9 cellular contexts compared by ENCODE assay signal in the genomic region with DNA sequence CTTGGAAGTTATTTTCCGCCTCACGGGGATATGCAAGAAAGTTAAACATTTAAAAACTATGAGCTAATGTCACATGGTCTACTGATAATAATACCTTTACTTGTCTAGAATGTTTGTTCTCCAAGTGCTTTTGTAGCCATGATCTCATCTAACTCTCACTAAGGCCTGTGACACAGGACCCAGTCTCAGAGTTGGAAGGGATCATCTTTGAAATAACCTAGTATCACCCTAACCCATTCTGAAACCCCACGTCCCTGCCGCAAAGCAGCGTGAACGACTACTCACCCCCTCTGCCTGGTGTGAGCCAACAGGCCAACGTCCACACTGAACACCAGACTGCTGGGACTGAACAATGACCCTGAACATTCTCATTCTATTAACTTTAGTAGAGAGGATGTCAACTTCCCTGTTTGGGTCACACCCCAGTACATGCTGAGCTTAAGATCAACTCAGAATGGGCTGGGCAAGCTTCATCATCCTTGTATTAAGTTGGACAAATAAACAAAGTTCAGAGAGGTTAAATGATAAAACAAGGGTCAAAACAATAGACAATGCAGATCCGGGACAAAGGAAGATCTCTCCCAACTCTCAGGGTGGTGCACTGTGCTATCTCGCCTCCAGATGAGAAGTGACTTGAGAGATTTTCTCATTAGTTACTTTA. TPM values are rescaled to one million over a fixed set of nuclear protein-coding genes. Genes with fewer than 3 reads are reported as not detected.
DNase-seq lines count a peak whose midpoint lies in the region; ATAC-seq, FAIRE-seq and TF ChIP-seq lines count a peak whose summit lies in the region.
"Had no signal": no experiment of that assay in that cellular context is flagged by ENCODE, and none has a peak within 500 bp of the region (broad histone marks: within the 10 kb centered on the region; RNA-seq: fewer than 3 reads in every experiment).

No MANE protein-coding gene starts in this region.

- peak overlapping the region; percentile 65 for H3K4me3 Mint-ChIP-seq in MCF 10A (ENCODE audit: unreplicated experiment)
- H3K4me3 Mint-ChIP-seq in activated CD8-positive, alpha-beta memory T cell treated with anti-CD3 and anti-CD28 coated beads, Interleukin-2, amount 10 ng/mL, durations not matched to agents 7 days and 5 days: no peak overlapping the region
- H3K4me3 Mint-ChIP-seq in activated CD4-positive, alpha-beta T cell treated with anti-CD3 and anti-CD28 coated beads, Interleukin-2, amount 10 ng/mL, durations not matched to agents 24 days and 14 days: no peak overlapping the region
- H3K4me3 Mint-ChIP-seq: central memory CD8-positive, alpha-beta T cell had no signal

- H4K20me1 ChIP-seq in SK-N-SH (ENCODE audit: insufficient read depth) (no peaks in the 10 kb centered on the region), HepG2 (ENCODE audit: insufficient read depth, low read length) (no peaks in the 10 kb centered on the region)

- POLR2A ChIA-PET in SK-N-SH (lab: Yijun Ruan, JAX) (interaction anchor here (1.8 kb wide), 1 partner anchor 15 kb away, joined by 3 read pairs; no protein-coding TSS in a partner anchor), MCF 10A (lab: Yijun Ruan, JAX) (interaction anchor here (0.8 to 5.3 kb wide), 32 partner anchors 13 to 249 kb away, joined by 3 to 106 read pairs (median 16); a partner anchor contains a TSS), HepG2 (lab: Yijun Ruan, JAX) (interaction anchor here (0.8 to 10.2 kb wide), 28 partner anchors 8 to 699 kb away, joined by 3 to 312 read pairs (median 8); a partner anchor contains a TSS)

- DNase-seq in SK-N-SH: no peak
- peak; percentile 30 for DNase-seq in MCF 10A (ENCODE audit: unreplicated experiment)
- DNase-seq in HepG2 (ENCODE audit: low spot score): peak; percentile 95
- no peak for DNase-seq in thyroid gland
- DNase-seq in activated CD8-positive, alpha-beta memory T cell treated with anti-CD3 and anti-CD28 coated beads, Interleukin-2, amount 10 ng/mL, durations not matched to agents 7 days and 5 days: no peak
- DNase-seq in activated CD4-positive, alpha-beta T cell treated with anti-CD3 and anti-CD28 coated beads, Interleukin-2, amount 10 ng/mL, durations not matched to agents 24 days and 14 days: no peak
- no peak for DNase-seq in lower leg skin (ENCODE audit: low spot score in 2 of 2)

- no peaks in the 10 kb centered on the region for H3K9me2 ChIP-seq in SK-N-SH

- no peaks in the 10 kb centered on the region for H3K27me3 ChIP-seq in SK-N-SH (ENCODE audit: insufficient read depth)
- no peaks in the 10 kb centered on the region; a peak in 1 of 5 replicates for H3K27me3 ChIP-seq in HepG2 (ENCODE audit: control insufficient read depth in 1 of 2, insufficient read depth in 2 of 2, low read length in 2 of 2)
- H3K27me3 ChIP-seq in thyroid gland: no peaks in the 10 kb centered on the region

- TF ChIP-seq CTCF in SK-N-SH (IDR thresholded peaks at IDR 0.05) (no peak), MCF 10A (IDR thresholded peaks at IDR 0.05; ENCODE audit: unreplicated experiment) (no peak), HepG2 (CRISPR knock-in tag; IDR thresholded peaks at IDR 0.05) (no peak), thyroid gland (IDR thresholded peaks at IDR 0.05) (no peak), lower leg skin (IDR thresholded peaks at IDR 0.05) (no peak)

- no peaks in the 10 kb centered on the region for H3K9me3 Mint-ChIP-seq in MCF 10A (ENCODE audit: unreplicated experiment)
- H3K9me3 Mint-ChIP-seq in activated CD8-positive, alpha-beta memory T cell treated with anti-CD3 and anti-CD28 coated beads, Interleukin-2, amount 10 ng/mL, durations not matched to agents 7 days and 5 days (ENCODE audit: low read depth): no peaks in the 10 kb centered on the region
- no peaks in the 10 kb centered on the region for H3K9me3 Mint-ChIP-seq in activated CD4-positive, alpha-beta T cell treated with anti-CD3 and anti-CD28 coated beads, Interleukin-2, amount 10 ng/mL, durations not matched to agents 24 days and 14 days
- H3K9me3 Mint-ChIP-seq: central memory CD8-positive, alpha-beta T cell had no signal

- peak overlapping the region; percentile 99 for H3K27ac Mint-ChIP-seq in MCF 10A (ENCODE audit: low read depth, unreplicated experiment)
- no peak overlapping the region for H3K27ac Mint-ChIP-seq in activated CD8-positive, alpha-beta memory T cell treated with anti-CD3 and anti-CD28 coated beads, Interleukin-2, amount 10 ng/mL, durations not matched to agents 7 days and 5 days
- no peak overlapping the region for H3K27ac Mint-ChIP-seq in activated CD4-positive, alpha-beta T cell treated with anti-CD3 and anti-CD28 coated beads, Interleukin-2, amount 10 ng/mL, durations not matched to agents 24 days and 14 days

- H3K36me3 ChIP-seq in SK-N-SH (replicated peaks in 1 of 2; ENCODE audit: control insufficient read depth in 1 of 2, insufficient read depth in 2 of 2, low read length in 1 of 2) (peaks cover 0 to 14% of the 10 kb centered on the region in 2 experiments), HepG2 (replicated peaks in 1 of 2; ENCODE audit: control insufficient read depth in 1 of 2, insufficient read depth in 2 of 2, low read length in 2 of 2) (peaks cover 6 to 28% of the 10 kb centered on the region in 2 experiments), thyroid gland (no peaks in the 10 kb centered on the region)

- H3K27ac ChIP-seq in SK-N-SH (ENCODE audit: low read depth in 2 of 2, low read length in 1 of 2) (peak overlapping the region; percentile 92 to 99), HepG2 (ENCODE audit: extremely low read length, insufficient read depth, low read length) (peak overlapping the region; percentile 99), thyroid gland (peak overlapping the region; percentile 77 to 90 (median 84))

- H3K4me2 ChIP-seq in SK-N-SH (peak overlapping the region; percentile 70; the same call in 1 of the 2 replicates), HepG2 (ENCODE audit: low read depth, low read length) (peak overlapping the region; percentile 96)

- TF ChIP-seq POLR2A in HepG2 (IDR thresholded peaks at IDR 0.05; ENCODE audit: insufficient read depth in 1 of 2, low read depth in 2 of 2, low read length in 2 of 2) (peak; percentile 93 to 97), thyroid gland (IDR thresholded peaks at IDR 0.05) (no peak), lower leg skin (IDR thresholded peaks at IDR 0.05) (no peak)

- peaks cover 45% of the 10 kb centered on the region for H3K4me1 Mint-ChIP-seq in MCF 10A (ENCODE audit: insufficient read depth, unreplicated experiment)
- H3K4me1 Mint-ChIP-seq in activated CD8-positive, alpha-beta memory T cell treated with anti-CD3 and anti-CD28 coated beads, Interleukin-2, amount 10 ng/mL, durations not matched to agents 7 days and 5 days: peaks cover 23% of the 10 kb centered on the region
- peaks cover 19% of the 10 kb centered on the region for H3K4me1 Mint-ChIP-seq in activated CD4-positive, alpha-beta T cell treated with anti-CD3 and anti-CD28 coated beads, Interleukin-2, amount 10 ng/mL, durations not matched to agents 24 days and 14 days

- no TSS peak for BruUV-seq in MCF 10A (replicated peaks; lab: Mats Ljungman, UMichigan)
- BruUV-seq in HepG2 (replicated peaks; lab: Mats Ljungman, UMichigan): TSS peak; percentile 90

- peaks cover 25% of the 10 kb centered on the region for H3K36me3 Mint-ChIP-seq in MCF 10A (ENCODE audit: insufficient read depth, unreplicated experiment)
- peaks cover 8% of the 10 kb centered on the region for H3K36me3 Mint-ChIP-seq in activated CD8-positive, alpha-beta memory T cell treated with anti-CD3 and anti-CD28 coated beads, Interleukin-2, amount 10 ng/mL, durations not matched to agents 7 days and 5 days
- H3K36me3 Mint-ChIP-seq in activated CD4-positive, alpha-beta T cell treated with anti-CD3 and anti-CD28 coated beads, Interleukin-2, amount 10 ng/mL, durations not matched to agents 24 days and 14 days (ENCODE audit: low read depth): peaks cover 23% of the 10 kb centered on the region

- peaks cover 33% of the 10 kb centered on the region for H3F3A ChIP-seq in SK-N-SH (replicated peaks; ENCODE audit: insufficient read depth)

- H3K4me1 ChIP-seq in SK-N-SH (ENCODE audit: control insufficient read depth in 1 of 2, insufficient read depth in 2 of 2, low read depth in 1 of 2, low read length in 1 of 2) (peaks cover 22 to 44% of the 10 kb centered on the region in 2 experiments), HepG2 (ENCODE audit: insufficient read depth, low read length) (peaks cover 76% of the 10 kb centered on the region), thyroid gland (peaks cover 40 to 57% of the 10 kb centered on the region in 2 donors)

- H3K4me3 ChIP-seq in SK-N-SH (ENCODE audit: low read depth in 2 of 2, low read length in 1 of 2) (peak overlapping the region in 1 of 2 experiments; percentile 25; a peak in 2 of 4 replicates), HepG2 (replicated peaks in 1 of 3; ENCODE audit: insufficient read depth in 1 of 3, low read depth in 2 of 3, low read length in 3 of 3) (peak overlapping the region; percentile 46 to 62 (median 55)), thyroid gland (replicated peaks in 1 of 3) (no peak overlapping the region), lower leg skin (ENCODE audit: low read depth, poor library complexity, severe bottlenecking) (no peak overlapping the region)

- peak overlapping the region; percentile 36; the same call in 1 of the 2 replicates for H2AFZ ChIP-seq in SK-N-SH (ENCODE audit: low read depth)
- no peak overlapping the region for H2AFZ ChIP-seq in HepG2 (ENCODE audit: low read length)

- ATAC-seq in SK-N-SH treated with all-trans-retinoic acid at 6 μM for 48 hours: no peak; the same call in 1 of the 3 replicates
- ATAC-seq in HepG2: peak; percentile 83
- ATAC-seq in activated CD8-positive, alpha-beta memory T cell treated with anti-CD3 and anti-CD28 coated beads, Interleukin-2, amount 10 ng/mL, durations not matched to agents 7 days and 5 days: no peak

- 69% methylated on average over 9 of the region's 9 CpGs for WGBS in SK-N-SH (ENCODE audit: low lambda C conversion rate)
- under 1% methylated on average over 9 of the region's 9 CpGs for WGBS in HepG2 (ENCODE audit: low lambda C conversion rate)
- 81 to 83% methylated on average over 9 of the region's 9 CpGs for WGBS in thyroid gland, 2 donors
- WGBS in lower leg skin, 2 donors: 65% methylated on average over 9 of the region's 9 CpGs

- in situ Hi-C loops in HepG2 (cut with HindIII; ENCODE audit: extremely low pct_ligation_motif_present, low pct_unique_long_range_greater_than_20kb): loop anchor here (5.0 kb wide), 1 partner anchor 39 kb away; no protein-coding TSS in a partner anchor

- TF ChIP-seq EP300 in SK-N-SH (IDR thresholded peaks at IDR 0.05; ENCODE audit: borderline replicate concordance in 1 of 2, low read depth in 1 of 2, low read length in 1 of 2): no peak
- peak in 1 of 2 experiments; percentile 85; a peak in 3 of 4 replicates for TF ChIP-seq EP300 in HepG2 (IDR thresholded peaks at IDR 0.05; ENCODE audit: low read depth in 2 of 2, low read length in 2 of 2)
- TF ChIP-seq EP300 in HepG2 (CRISPR knock-in tag; IDR thresholded peaks at IDR 0.05; ENCODE audit: borderline replicate concordance): peak; percentile 90

- intact Hi-C loops in MCF 10A (cut with micrococcal nuclease) (no loop called here), HepG2 (cut with micrococcal nuclease; ENCODE audit: unreplicated experiment) (loop anchor here (1.0 kb wide), 1 partner anchor 61 kb away; no protein-coding TSS in a partner anchor), thyroid gland (cut with DNase I) (no loop called here), lower leg skin (cut with DNase I; ENCODE audit: low total_unique reads) (no loop called here)
- intact Hi-C loops in activated CD4-positive, alpha-beta T cell treated with anti-CD3 and anti-CD28 coated beads, Interleukin-2, amount 10 ng/mL, durations not matched to agents 24 days and 14 days (cut with micrococcal nuclease): no loop called here

- TF ChIP-seq RAD21 in SK-N-SH (IDR thresholded peaks at IDR 0.05; ENCODE audit: low read length) (no peak), HepG2 (CRISPR knock-in tag; IDR thresholded peaks at IDR 0.05) (peak; percentile 8; the same call in 1 of the 2 replicates)

- H3K27me3 Mint-ChIP-seq in MCF 10A (ENCODE audit: insufficient read depth, unreplicated experiment): no peaks in the 10 kb centered on the region
- peaks cover 7% of the 10 kb centered on the region for H3K27me3 Mint-ChIP-seq in activated CD8-positive, alpha-beta memory T cell treated with anti-CD3 and anti-CD28 coated beads, Interleukin-2, amount 10 ng/mL, durations not matched to agents 7 days and 5 days
- H3K27me3 Mint-ChIP-seq in activated CD4-positive, alpha-beta T cell treated with anti-CD3 and anti-CD28 coated beads, Interleukin-2, amount 10 ng/mL, durations not matched to agents 24 days and 14 days: peaks cover 2% of the 10 kb centered on the region
- H3K27me3 Mint-ChIP-seq: central memory CD8-positive, alpha-beta T cell had no signal

- CTCF ChIA-PET in SK-N-SH (lab: Yijun Ruan, JAX) (interaction anchor here (1.1 to 2.7 kb wide), 3 partner anchors 72 to 107 kb away, joined by 3 to 13 read pairs (median 7); no protein-coding TSS in a partner anchor), MCF 10A (lab: Yijun Ruan, JAX) (interaction anchor here (0.6 to 6.6 kb wide), 24 partner anchors 10 to 211 kb away, joined by 3 to 46 read pairs (median 4); no protein-coding TSS in a partner anchor), HepG2 (lab: Yijun Ruan, JAX; ENCODE audit: low intra/inter-chr PET ratio, low total read pairs) (no interaction called here)
- CTCF ChIA-PET in activated CD8-positive, alpha-beta memory T cell treated with anti-CD3 and anti-CD28 coated beads, Interleukin-2, amount 10 ng/mL, durations not matched to agents 7 days and 5 days (lab: Charles Lee): interaction anchor here (0.5 to 1.9 kb wide), 3 partner anchors 22 to 107 kb away, joined by 3 to 5 read pairs (median 3); no protein-coding TSS in a partner anchor

- H3K79me2 ChIP-seq in SK-N-SH (ENCODE audit: insufficient read depth): no peaks in the 10 kb centered on the region; the same call in 1 of the 2 replicates
- H3K79me2 ChIP-seq in HepG2 (ENCODE audit: insufficient read depth, low read length): peaks cover 3% of the 10 kb centered on the region

- peak; percentile 64 for FAIRE-seq in HepG2 (lab: Jason Lieb, UNC)

- H3K9me3 ChIP-seq in SK-N-SH (no peaks in the 10 kb centered on the region), HepG2 (ENCODE audit: low read length) (no peaks in the 10 kb centered on the region), thyroid gland (no peaks in the 10 kb centered on the region)

- peak overlapping the region; percentile 78 for H3K9ac ChIP-seq in SK-N-SH
- peak overlapping the region; percentile 89 for H3K9ac ChIP-seq in HepG2 (ENCODE audit: insufficient read depth, low read depth, low read length)

RNA-seq across cellular contexts. Expression of a gene that starts 54.8 kb away (rescaled TPM):
- polyA plus RNA-seq in SK-N-SH (2012; rRNA removed): 29.2 and 45.1 TPM in 2 replicates
- 18.4 and 30.6 TPM in 2 replicates for polyA plus RNA-seq in SK-N-SH (2012; cell fraction: cytosol; rRNA removed)
- polyA plus RNA-seq in SK-N-SH (2012; cell fraction: nucleus; rRNA removed): 120 and 189 TPM in 2 replicates
- 58.6 and 68.1 TPM in 2 replicates for total RNA-seq in MCF 10A (2022)
- 35.9 and 48.1 TPM in 2 replicates for total RNA-seq in HepG2 (2016; rRNA removed; fragmentation: Illumina TruSeq; extraction: Trizol)
- 13.1 and 14.5 TPM in 2 replicates for total RNA-seq in HepG2 (2016; cell fraction: cytosol; rRNA removed; fragmentation: Illumina TruSeq; extraction: Trizol; ENCODE audit: low read depth)
- total RNA-seq in HepG2 (2016; cell fraction: insoluble cytoplasmic fraction; rRNA removed; fragmentation: Illumina TruSeq; extraction: Trizol): 33.1 and 51.1 TPM in 2 replicates
- 38.7 and 43.1 TPM in 2 replicates for total RNA-seq in HepG2 (2016; cell fraction: membrane; rRNA removed; fragmentation: Illumina TruSeq; extraction: Trizol)
- 38.1 and 45.0 TPM in 2 replicates for total RNA-seq in HepG2 (2016; cell fraction: nucleus; rRNA removed; fragmentation: Illumina TruSeq; extraction: Trizol)
- polyA plus RNA-seq in HepG2 (2011; rRNA removed): 51.7 and 57.8 TPM in 2 replicates
- polyA plus RNA-seq in HepG2 (2011; cell fraction: cytosol; rRNA removed): 31.6 and 53.3 TPM in 2 replicates
- polyA plus RNA-seq in HepG2 (2011; cell fraction: nucleus; rRNA removed): 202 and 242 TPM in 2 replicates
- 39.6 and 65.3 TPM in 2 replicates for polyA plus RNA-seq in HepG2 (2012)
- polyA plus RNA-seq in HepG2 (2016; cell fraction: cytosol; fragmentation: Illumina TruSeq; extraction: Trizol; ENCODE audit: low read depth): 13.2 and 13.9 TPM in 2 replicates
- polyA plus RNA-seq in HepG2 (2016; cell fraction: insoluble cytoplasmic fraction; fragmentation: Illumina TruSeq; extraction: Trizol; ENCODE audit: low read depth): 47.9 and 56.1 TPM in 2 replicates
- 24.5 and 27.8 TPM in 2 replicates for polyA plus RNA-seq in HepG2 (2016; cell fraction: membrane; fragmentation: Illumina TruSeq; extraction: Trizol; ENCODE audit: low read depth)
- polyA plus RNA-seq in HepG2 (2016; cell fraction: nucleus; fragmentation: Illumina TruSeq; extraction: Trizol; ENCODE audit: insufficient read depth, low read depth): 68.9 and 74.0 TPM in 2 replicates
- polyA minus RNA-seq in HepG2 (2011; rRNA and poly(A)+ RNA removed; ENCODE audit: low replicate concordance): 35.0 and 120 TPM in 2 replicates
- polyA minus RNA-seq in HepG2 (2011; cell fraction: cytosol; rRNA and poly(A)+ RNA removed): 32.5 and 33.4 TPM in 2 replicates
- polyA minus RNA-seq in HepG2 (2011; cell fraction: nucleus; rRNA and poly(A)+ RNA removed): 77.6 and 107 TPM in 2 replicates
- 10 to 100 TPM; 51.1 to 89.9 (median 71.3) TPM for total RNA-seq in thyroid gland
- total RNA-seq in activated CD8-positive, alpha-beta memory T cell treated with anti-CD3 and anti-CD28 coated beads, Interleukin-2, amount 10 ng/mL, durations not matched to agents 7 days and 5 days: under 1 TPM in 1 of 2 experiments, not detected in 1; 0.19 TPM
- 0.50 and 0.79 TPM in 2 replicates for total RNA-seq in activated CD4-positive, alpha-beta T cell treated with anti-CD3 and anti-CD28 coated beads, Interleukin-2, amount 10 ng/mL, durations not matched to agents 24 days and 14 days
- 10 to 100 TPM; 16.4 to 38.1 (median 28.8) TPM for total RNA-seq in lower leg skin

Comparison
In these comparisons a context has a peak if more than half of its experiments do, and no peak if none do; other contexts are left out.
1. DNase-seq: peak in MCF 10A (single experiment) and HepG2 (single experiment); none in SK-N-SH (single experiment), thyroid gland (0 of 2), activated CD8-positive, alpha-beta memory T cell treated with anti-CD3 and anti-CD28 coated beads, Interleukin-2, amount 10 ng/mL, durations not matched to agents 7 days and 5 days (single experiment), activated CD4-positive, alpha-beta T cell treated with anti-CD3 and anti-CD28 coated beads, Interleukin-2, amount 10 ng/mL, durations not matched to agents 24 days and 14 days (single experiment) and lower leg skin (0 of 2).
2. H3K4me3 ChIP-seq: peak in HepG2 (3 of 3); none in thyroid gland (0 of 3) and lower leg skin (single experiment).
3. POLR2A ChIP-seq: peak in HepG2 (2 of 2); none in thyroid gland (0 of 2) and lower leg skin (0 of 2).
4. Peak in every context shown above with its lines, with median percentiles within 50 percentile points of each other: H3K27ac ChIP-seq.